Comparison of ENCODE assay signal across 13 cellular contexts in genomic region chr12:31000751-31001150, GRCh38.
DNase-seq lines count a peak whose midpoint lies in the region; ATAC-seq, FAIRE-seq and TF ChIP-seq lines count a peak whose summit lies in the region.
"Had no signal": no experiment of that assay in that cellular context is flagged by ENCODE, and none has a peak within 500 bp of the region (broad histone marks: within the 10 kb centered on the region; RNA-seq: fewer than 3 reads in every experiment).

No MANE protein-coding gene starts in this region.

- H3K4me3 ChIP-seq in foreskin fibroblast (ENCODE audit: low read depth in 1 of 2, low read length in 2 of 2) (no peak overlapping the region), uterus (no peak overlapping the region)
- H3K4me3 ChIP-seq in CD8-positive, alpha-beta T cell (ENCODE audit: low read depth, low read length), result no peak overlapping the region

- no peak overlapping the region for H3K27ac ChIP-seq in uterus
- H3K27ac ChIP-seq in CD8-positive, alpha-beta T cell (ENCODE audit: low read depth, low read length), result no peak overlapping the region
- H3K27ac ChIP-seq: brain microvascular endothelial cell had no signal

- intact Hi-C loops in uterus (cut with DNase I; ENCODE audit: low total_unique reads), result no loop called here
- intact Hi-C loops in CD8-positive, alpha-beta T cell (cut with DNase I, micrococcal nuclease), result no loop called here

- H3K4me1 ChIP-seq in uterus, result no peaks in the 10 kb centered on the region
- H3K4me1 ChIP-seq in CD8-positive, alpha-beta T cell (ENCODE audit: insufficient read depth, low read length), result no peaks in the 10 kb centered on the region

- H3K27me3 ChIP-seq in uterus, result no peaks in the 10 kb centered on the region
- H3K27me3 ChIP-seq in CD8-positive, alpha-beta T cell (ENCODE audit: insufficient read depth, low read length), result no peaks in the 10 kb centered on the region
- H3K27me3 ChIP-seq: brain microvascular endothelial cell had no signal

- peak; percentile 44 for FAIRE-seq in HTR-8/SVneo (lab: Jason Lieb, UNC)
- FAIRE-seq: islet of Langerhans had no signal

- CTCF ChIA-PET in CD8-positive, alpha-beta T cell (lab: Charles Lee), result no interaction called here

- H3K4me1 Mint-ChIP-seq in CD8-positive, alpha-beta T cell (ENCODE audit: low read depth), result no peaks in the 10 kb centered on the region

- no peaks in the 10 kb centered on the region for H3K9me3 ChIP-seq in uterus
- H3K9me3 ChIP-seq in CD8-positive, alpha-beta T cell (ENCODE audit: low read length), result no peaks in the 10 kb centered on the region

- no peak overlapping the region for H3K4me3 Mint-ChIP-seq in CD8-positive, alpha-beta T cell

- no peaks in the 10 kb centered on the region for H3K36me3 ChIP-seq in uterus
- no peaks in the 10 kb centered on the region for H3K36me3 ChIP-seq in CD8-positive, alpha-beta T cell (ENCODE audit: insufficient read depth, low read length)
- H3K36me3 ChIP-seq: brain microvascular endothelial cell had no signal

- no peak overlapping the region for H3K27ac Mint-ChIP-seq in CD8-positive, alpha-beta T cell

- TF ChIP-seq CTCF in foreskin fibroblast (IDR thresholded peaks at IDR 0.05; ENCODE audit: low read depth, low read length) (no peak), uterus (IDR thresholded peaks at IDR 0.05) (no peak)
- no peak for TF ChIP-seq CTCF in CD8-positive, alpha-beta T cell (IDR thresholded peaks at IDR 0.05)

- no peaks in the 10 kb centered on the region for H3K36me3 Mint-ChIP-seq in CD8-positive, alpha-beta T cell

- H3K27me3 Mint-ChIP-seq in CD8-positive, alpha-beta T cell (ENCODE audit: low read depth), result no peaks in the 10 kb centered on the region

- POLR2A ChIA-PET in CD8-positive, alpha-beta T cell (lab: Charles Lee), result no interaction called here

- no peaks in the 10 kb centered on the region for H3K9me3 Mint-ChIP-seq in CD8-positive, alpha-beta T cell

- no peak for TF ChIP-seq POLR2A in uterus (IDR thresholded peaks at IDR 0.05)

- DNase-seq in AG20443 (ENCODE audit: low spot score) (peak; percentile 78), HTR-8/SVneo (ENCODE audit: insufficient read length, low spot score) (peak; percentile 52), amniotic epithelial cell (ENCODE audit: low read depth) (peak; percentile 78), foreskin fibroblast (peak; percentile 32 to 49), uterus (no peak), hypothalamus (lab: John Stamatoyannopoulos, UW) (no peak)
- no peak for DNase-seq in CD8-positive, alpha-beta T cell
- DNase-seq: brain microvascular endothelial cell; effector CD8-positive, alpha-beta T cell; MM.1S; occipital lobe had no signal

- ATAC-seq in CD8-positive, alpha-beta T cell, result no peak
- no peak for ATAC-seq in GM21526 (IDR thresholded peaks at IDR 0.05; ENCODE audit: low FRiP score, unreplicated experiment)

Comparison
In these comparisons a context has a peak if more than half of its experiments do, and no peak if none do; other contexts are left out.
1. DNase-seq: peak in AG20443 (single experiment), HTR-8/SVneo (single experiment), amniotic epithelial cell (single experiment) and foreskin fibroblast (2 of 2); none in uterus (0 of 2), CD8-positive, alpha-beta T cell (0 of 7) and hypothalamus (0 of 51).